Comparison of ENCODE assay signal across 17 cellular contexts in genomic region chrX:119407681-119408080, GRCh38. TPM values are rescaled to one million over a fixed set of nuclear protein-coding genes. Genes with fewer than 3 reads are reported as not detected.
DNase-seq lines count a peak whose midpoint lies in the region; ATAC-seq and FAIRE-seq lines count a peak whose summit lies in the region.
"Had no signal": no experiment of that assay in that cellular context is flagged by ENCODE, and none has a peak within 500 bp of the region (broad histone marks: within the 10 kb centered on the region; RNA-seq: fewer than 3 reads in every experiment).

No MANE protein-coding gene starts in this region.

- H2AFZ ChIP-seq in GM23248 = no peak overlapping the region

- H4K20me1 ChIP-seq in GM23248 (ENCODE audit: insufficient read depth) = no peaks in the 10 kb centered on the region

- 62 to 67% methylated on average over 8 to 9 of the region's 9 CpGs for WGBS in GM23248 (ENCODE audit: low coverage in 1 of 2, low lambda C conversion rate in 2 of 2, missing lambda C conversion rate in 2 of 2), 2 experiments

- no peak overlapping the region for H3K9ac ChIP-seq in GM23248
- H3K9ac ChIP-seq: KMS-11 had no signal

- H3K36me3 Mint-ChIP-seq in central memory CD8-positive, alpha-beta T cell (ENCODE audit: insufficient read depth) = peaks cover 7% of the 10 kb centered on the region
- peaks cover 26% of the 10 kb centered on the region for H3K36me3 Mint-ChIP-seq in stimulated activated memory B cell treated with anti-CD40 and anti-IgM and Interleukin-4, amounts not matched to agents 10 μg/mL and 1 μg/mL and 100 μg/mL, for 72 hours

- no peak for ATAC-seq in central memory CD8-positive, alpha-beta T cell (replicated peaks; ENCODE audit: extremely low read depth, poor library complexity, severe bottlenecking)
- no peak for ATAC-seq in stimulated activated memory B cell treated with anti-CD40 and anti-IgM and Interleukin-4, amounts not matched to agents 10 μg/mL and 1 μg/mL and 100 μg/mL, for 72 hours
- no peak for ATAC-seq in HG03460 (IDR thresholded peaks at IDR 0.05; ENCODE audit: unreplicated experiment)
- ATAC-seq in HG03442 (IDR thresholded peaks at IDR 0.05; ENCODE audit: unreplicated experiment) = no peak
- no peak for ATAC-seq in GM21423 (IDR thresholded peaks at IDR 0.05; ENCODE audit: unreplicated experiment)
- ATAC-seq: GM12878 had no signal

- no peaks in the 10 kb centered on the region for H3K36me3 ChIP-seq in GM23248 (ENCODE audit: low read depth)

- H3K79me2 ChIP-seq in GM23248 (ENCODE audit: insufficient read depth) = peaks cover 73% of the 10 kb centered on the region

- H3K27ac ChIP-seq in GM23248 = peak overlapping the region; percentile 61
- H3K27ac ChIP-seq: KMS-11 had no signal

- peaks cover 38% of the 10 kb centered on the region for H3K4me1 ChIP-seq in GM23248 (ENCODE audit: insufficient read depth)

- H3K9me2 ChIP-seq in GM23248 (ENCODE audit: insufficient read depth) = no peaks in the 10 kb centered on the region

- H3K4me2 ChIP-seq in GM23248 (ENCODE audit: unreplicated experiment) = peak overlapping the region; percentile 35
- H3K4me2 ChIP-seq: KMS-11 had no signal

- FAIRE-seq in RCC 7860 (lab: Jason Lieb, UNC) = peak; percentile 26
- FAIRE-seq: GM12878, GM19239 had no signal

- H3F3A ChIP-seq in GM23248 (ENCODE audit: insufficient read depth) = peaks cover 18% of the 10 kb centered on the region; the same call in 1 of the 2 replicates

- in situ Hi-C loops in GM23248 (cut with MboI) = no loop called here

- no peaks in the 10 kb centered on the region for H3K27me3 ChIP-seq in GM23248 (replicated peaks; ENCODE audit: insufficient read depth)

- H3K4me1 Mint-ChIP-seq in central memory CD8-positive, alpha-beta T cell = no peaks in the 10 kb centered on the region
- peaks cover 8% of the 10 kb centered on the region for H3K4me1 Mint-ChIP-seq in stimulated activated memory B cell treated with anti-CD40 and anti-IgM and Interleukin-4, amounts not matched to agents 10 μg/mL and 1 μg/mL and 100 μg/mL, for 72 hours

- no peak overlapping the region for H3K4me3 Mint-ChIP-seq in central memory CD8-positive, alpha-beta T cell
- H3K4me3 Mint-ChIP-seq in stimulated activated memory B cell treated with anti-CD40 and anti-IgM and Interleukin-4, amounts not matched to agents 10 μg/mL and 1 μg/mL and 100 μg/mL, for 72 hours = no peak overlapping the region

- H3K27me3 Mint-ChIP-seq in central memory CD8-positive, alpha-beta T cell = no peaks in the 10 kb centered on the region
- H3K27me3 Mint-ChIP-seq in stimulated activated memory B cell treated with anti-CD40 and anti-IgM and Interleukin-4, amounts not matched to agents 10 μg/mL and 1 μg/mL and 100 μg/mL, for 72 hours = no peaks in the 10 kb centered on the region

- H3K9me3 Mint-ChIP-seq in central memory CD8-positive, alpha-beta T cell = no peaks in the 10 kb centered on the region
- no peaks in the 10 kb centered on the region for H3K9me3 Mint-ChIP-seq in stimulated activated memory B cell treated with anti-CD40 and anti-IgM and Interleukin-4, amounts not matched to agents 10 μg/mL and 1 μg/mL and 100 μg/mL, for 72 hours

- DNase-seq in GM23248 (peak; percentile 69), RCC 7860 (ENCODE audit: low spot score) (peak; percentile 32)
- DNase-seq in central memory CD8-positive, alpha-beta T cell (ENCODE audit: low spot score in 2 of 2) = no peak
- DNase-seq: DMS 273 treated with DMSO at 0.1 percent for 48 hours, GOT3, MM.1S, NCI-H187 treated with DMSO at 0.1 percent for 48 hours, NCI-H2171 treated with DMSO at 0.1 percent for 48 hours, NCI-H82, SHP77 had no signal

- H3K4me3 ChIP-seq in GM23248 = no peak overlapping the region
- H3K4me3 ChIP-seq: GM12878 had no signal

- no peaks in the 10 kb centered on the region for H3K9me3 ChIP-seq in GM23248 (ENCODE audit: low read depth)

- H3K27ac Mint-ChIP-seq in central memory CD8-positive, alpha-beta T cell (ENCODE audit: low read depth) = peak overlapping the region; percentile 8
- peak overlapping the region; percentile 60 for H3K27ac Mint-ChIP-seq in stimulated activated memory B cell treated with anti-CD40 and anti-IgM and Interleukin-4, amounts not matched to agents 10 μg/mL and 1 μg/mL and 100 μg/mL, for 72 hours

RNA-seq across cellular contexts. Expression of gene SLC25A43, which starts 8.5 kb away (rescaled TPM):
- 41.1 and 53.4 TPM in 2 replicates for total RNA-seq in GM23248 (2014; rRNA removed; shearing (Covaris generic))
- 28.4 and 31.2 TPM in 2 replicates for polyA plus RNA-seq in GM23248 (2016; fragmentation: Nextera tagmentation; extraction: Ambion mirVana)

Comparison
In these comparisons a context has a peak if more than half of its experiments do, and no peak if none do; other contexts are left out.
1. DNase-seq: peak in GM23248 (single experiment) and RCC 7860 (single experiment); none in central memory CD8-positive, alpha-beta T cell (0 of 2).